ENCODE assay signal across 8 cellular contexts in genomic region chr18:62715829-62716678, GRCh38. TPM values are rescaled to one million over a fixed set of nuclear protein-coding genes. Genes with fewer than 3 reads are reported as not detected.
DNase-seq lines count a peak whose midpoint lies in the region; ATAC-seq, FAIRE-seq and TF ChIP-seq lines count a peak whose summit lies in the region.

No MANE protein-coding gene starts in this region.

- no peak for FAIRE-seq in GM12878 (lab: Jason Lieb, UNC)

- no peak for TF ChIP-seq RAD21 in GM12878 (IDR thresholded peaks at IDR 0.05; ENCODE audit: insufficient read depth, low read depth, low read length)

- 0 out of 6 replicates have a peak, but pooled peaks of 1 of the 3 experiments have one; percentile 2 for TF ChIP-seq CTCF in GM12878 (IDR thresholded peaks at IDR 0.05 in 2 of 3, conservative IDR thresholded peaks at IDR 0.05 in 1 of 3; ENCODE audit: control insufficient read depth in 2 of 3, extremely low read depth in 1 of 3, insufficient read depth in 1 of 3, low read depth in 3 of 3, low read length in 3 of 3)

- peak overlapping the region; percentile 63; the same call in 1 of the 2 replicates for H3K4me3 ChIP-seq in GM12878
- peak overlapping the region; percentile 69 for H3K4me3 ChIP-seq in iPS-11a (ENCODE audit: low read depth, low read length)
- H3K4me3 ChIP-seq in skeletal muscle satellite cell (ENCODE audit: low read length), result peak overlapping the region; percentile 76

- RAD21 ChIA-PET in GM12878 (lab: Charles Lee; ENCODE audit: unreplicated experiment), result interaction anchor here (1.3 to 2.5 kb wide), 4 partner anchors 19 to 723 kb away, joined by 4 to 34 read pairs (median 6); no protein-coding TSS in a partner anchor

- SMC1A ChIA-PET in GM12878 (lab: Charles Lee; ENCODE audit: uncharacterized antibody, unreplicated experiment), result interaction anchor here (1.2 to 1.4 kb wide), 4 partner anchors 13 to 264 kb away, joined by 3 to 4 read pairs (median 4); no protein-coding TSS in a partner anchor

- in situ Hi-C loops in GM12878 (cut with MboI), result loop anchor here (10.0 to 25.0 kb wide), 3 partner anchors 239 to 709 kb away; partner anchors contain the start of gene VPS4B

- no peak for TF ChIP-seq EP300 in GM12878 (IDR thresholded peaks at IDR 0.05; ENCODE audit: borderline replicate concordance in 1 of 2, control insufficient read depth in 1 of 2, low read depth in 2 of 2, low read length in 2 of 2)

- under 1% methylated on average over 73 of the region's 123 CpGs for WGBS in GM12878 (ENCODE audit: insufficient coverage, insufficient replicate concordance, low lambda C conversion rate, missing lambda C conversion rate)

- peak; percentile 40 for ATAC-seq in GM21528 (IDR thresholded peaks at IDR 0.05; ENCODE audit: low FRiP score, unreplicated experiment)
- peak; percentile 37 for ATAC-seq in GM12878

- peak overlapping the region; percentile 61; the same call in 1 of the 2 replicates for H3K9ac ChIP-seq in GM12878 (ENCODE audit: control insufficient read depth, insufficient read depth, low read length)
- peak overlapping the region; percentile 83 for H3K9ac ChIP-seq in skeletal muscle satellite cell (ENCODE audit: low read depth, low read length)

- CTCF ChIA-PET in GM12878 (lab: Yijun Ruan, JAX), result interaction anchor here (0.8 to 6.6 kb wide), 6 partner anchors 130 to 723 kb away, joined by 3 to 57 read pairs (median 4); no protein-coding TSS in a partner anchor

- peak overlapping the region; percentile 31 for H3K27ac ChIP-seq in GM12878 (ENCODE audit: control insufficient read depth, insufficient read depth)

- peaks cover 29% of the 10 kb centered on the region for H3K79me2 ChIP-seq in GM12878 (ENCODE audit: control insufficient read depth, insufficient read depth, low read length)

- no peaks in the 10 kb centered on the region for H4K20me1 ChIP-seq in GM12878 (ENCODE audit: control insufficient read depth, insufficient read depth)

- H3K4me1 ChIP-seq in GM12878 (ENCODE audit: control insufficient read depth, insufficient read depth, low read length), result 0 out of 2 replicates have a peak, but pooled peaks cover 2% of the 10 kb centered on the region
- peaks cover 22% of the 10 kb centered on the region for H3K4me1 ChIP-seq in skeletal muscle satellite cell (ENCODE audit: control insufficient read depth, insufficient read depth, low read length)

- BruUV-seq in GM12878 (replicated peaks; lab: Mats Ljungman, UMichigan), result no TSS peak

- H3K36me3 ChIP-seq in GM12878 (ENCODE audit: control insufficient read depth in 2 of 2, insufficient read depth in 2 of 2, low read length in 1 of 2) (no peaks in the 10 kb centered on the region), skeletal muscle satellite cell (ENCODE audit: insufficient read depth, low read length) (no peaks in the 10 kb centered on the region)

- POLR2A ChIA-PET in GM12878 (lab: Charles Lee), result interaction anchor here (1.5 kb wide), 1 partner anchor 242 kb away, joined by 6 read pairs; no protein-coding TSS in a partner anchor

- H3K9me3 ChIP-seq in GM12878 (replicated peaks; ENCODE audit: control insufficient read depth, insufficient read depth, low read length) (no peaks in the 10 kb centered on the region), skeletal muscle satellite cell (replicated peaks; ENCODE audit: low read length) (no peaks in the 10 kb centered on the region)

- peak; percentile 71 for TF ChIP-seq POLR2A in GM12878 (IDR thresholded peaks at IDR 0.05; ENCODE audit: low read depth, low read length)

- intact Hi-C loops in GM12878 (cut with micrococcal nuclease; ENCODE audit: unreplicated experiment), result loop anchor here (1.0 to 10.0 kb wide), 6 partner anchors 123 to 719 kb away; partner anchors contain the start of gene ZCCHC2

- H2AFZ ChIP-seq in GM12878 (ENCODE audit: control insufficient read depth, low read depth, low read length), result peak overlapping the region; percentile 61

- DNase-seq in EH (ENCODE audit: low read depth) (peak; percentile 71), HuH-7 (ENCODE audit: low spot score) (peak; percentile 38), T-helper 22 cell (ENCODE audit: low read depth) (peak; percentile 29), GM12878 (ENCODE audit: low read depth, low spot score) (no peak), iPS-NIHi7 (ENCODE audit: extremely low spot score) (no peak)

- H3K27me3 ChIP-seq in GM12878 (replicated peaks in 1 of 2; ENCODE audit: control insufficient read depth in 2 of 2, insufficient read depth in 2 of 2, low read length in 1 of 2) (no peaks in the 10 kb centered on the region), skeletal muscle satellite cell (ENCODE audit: control insufficient read depth, insufficient read depth, low read length) (no peaks in the 10 kb centered on the region)

- peak overlapping the region; percentile 63; the same call in 1 of the 2 replicates for H3K4me2 ChIP-seq in GM12878 (ENCODE audit: control insufficient read depth, insufficient read depth)
- peak overlapping the region; percentile 92 for H3K4me2 ChIP-seq in skeletal muscle satellite cell (ENCODE audit: low read length)

TF ChIP-seq in GM12878, 131 proteins besides CTCF, POLR2A, EP300 and RAD21 (continues in another document):
- TF ChIP-seq ZNF687 (IDR thresholded peaks at IDR 0.05) (0 out of 2 replicates have a peak, but pooled peaks have one; percentile 39), EZH2 (IDR thresholded peaks at IDR 0.05; ENCODE audit: borderline replicate concordance, control insufficient read depth, low read depth, low read length) (no peak), HDAC2 (IDR thresholded peaks at IDR 0.05) (0 out of 2 replicates have a peak, but pooled peaks have one; percentile 50), GATAD2B (conservative IDR thresholded peaks at IDR 0.05; ENCODE audit: low read depth) (peak; percentile 20), PAX8 (IDR thresholded peaks at IDR 0.05) (no peak), TAF1 (IDR thresholded peaks at IDR 0.05; ENCODE audit: borderline replicate concordance, low read depth, low read length) (peak; percentile 63; the same call in 1 of the 2 replicates), ZNF622 (IDR thresholded peaks at IDR 0.05) (no peak), RELA (IDR thresholded peaks at IDR 0.05; ENCODE audit: borderline replicate concordance, partially characterized antibody) (peak; percentile 30), MAX (IDR thresholded peaks at IDR 0.05; ENCODE audit: low read depth, low read length) (peak; percentile 53; the same call in 1 of the 2 replicates)

RNA-seq across cellular contexts. Expression of gene PHLPP1, which starts 0.7 kb away (rescaled TPM):
- 15.6 and 19.1 TPM in 2 replicates for total RNA-seq in GM12878 (2013; cell fraction: nucleolus; rRNA removed)
- 3.5 and 3.9 TPM in 2 replicates for total RNA-seq in GM12878 (2014; rRNA removed)
- 3.0 and 3.4 TPM in 2 replicates for total RNA-seq in GM12878 (2014; rRNA removed; fragmentation: Illumina TruSeq; extraction: Trizol)
- 4.8 and 7.0 TPM in 2 replicates for total RNA-seq in GM12878 (2021)
- 2.5 TPM for polyA plus RNA-seq in GM12878 (2011; ENCODE audit: low read depth)
- 0.35 and 0.58 TPM in 2 replicates for polyA plus RNA-seq in GM12878 (2011; rRNA removed)
- 0.38 and 0.66 TPM in 2 replicates for polyA plus RNA-seq in GM12878 (2011; cell fraction: cytosol; rRNA removed)
- polyA plus RNA-seq in GM12878 (2011; cell fraction: nucleus; rRNA removed), result 0.54 and 0.55 TPM in 2 replicates
- 4.0 and 4.2 TPM in 2 replicates for polyA plus RNA-seq in GM12878 (2012)
- 4.7 and 6.2 TPM in 2 replicates for polyA plus RNA-seq in GM12878 (2014; fragmentation: Illumina TruSeq; extraction: Trizol)
- polyA plus RNA-seq in GM12878 (2014; fragmentation: Nextera tagmentation; extraction: Ambion mirVana), result under 1 TPM; 0.42 to 0.53 TPM
- polyA plus RNA-seq in GM12878 (2014; rRNA removed), result 1.9 and 3.0 TPM in 2 replicates
- under 1 TPM; 0.42 to 0.82 TPM for polyA plus RNA-seq in GM12878 (2016; fragmentation: Nextera tagmentation; extraction: Ambion mirVana)
- 1.9 and 2.9 TPM in 2 replicates for polyA minus RNA-seq in GM12878 (2011; rRNA and poly(A)+ RNA removed)
- 0.52 and 3.1 TPM in 2 replicates for polyA minus RNA-seq in GM12878 (2011; cell fraction: cytosol; rRNA and poly(A)+ RNA removed)
- 1.8 and 2.5 TPM in 2 replicates for polyA minus RNA-seq in GM12878 (2011; cell fraction: nucleus; rRNA and poly(A)+ RNA removed)
- 4.3 and 4.4 TPM in 2 replicates for total RNA-seq in skeletal muscle satellite cell (2012; rRNA removed)

Comparison
In these comparisons a context has a peak if more than half of its experiments do, and no peak if none do; other contexts are left out.
1. DNase-seq: peak in EH (single experiment), HuH-7 (single experiment) and T-helper 22 cell (single experiment); none in GM12878 (single experiment) and iPS-NIHi7 (single experiment).
2. Peak in every context shown above with its lines, with median percentiles within 50 percentile points of each other: H3K4me3 ChIP-seq.